Comparison of ENCODE assay signal across 27 cellular contexts in the genomic region with DNA sequence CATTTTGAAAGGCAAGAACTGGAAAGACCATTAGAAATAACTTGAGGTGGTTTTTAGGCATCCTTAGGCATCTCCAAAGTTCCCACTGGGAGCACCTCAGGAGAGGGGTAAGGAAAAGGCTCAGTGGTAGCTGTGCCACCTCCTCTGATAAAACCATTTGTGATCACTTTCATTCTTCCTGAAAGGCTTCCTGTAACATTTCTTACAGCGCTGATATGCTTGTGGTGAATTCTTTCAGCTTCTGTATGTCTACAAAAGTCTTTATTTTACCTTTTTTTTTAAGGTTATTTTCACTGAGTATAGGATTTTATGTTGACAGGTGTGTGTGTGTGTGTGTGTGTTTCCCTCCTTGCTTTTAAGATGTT. TPM values are rescaled to one million over a fixed set of nuclear protein-coding genes. Genes with fewer than 3 reads are reported as not detected.
A peak's percentile ranks its signal among the peaks of the same experiment; 100 is the strongest.
DNase-seq lines count a peak whose midpoint lies in the region; ATAC-seq and TF ChIP-seq lines count a peak whose summit lies in the region.
"Had no signal": no experiment of that assay in that cellular context is flagged by ENCODE, and none has a peak within 500 bp of the region (broad histone marks: within the 10 kb centered on the region; RNA-seq: fewer than 3 reads in every experiment).

No MANE protein-coding gene starts in this region.

- H3K9me3 Mint-ChIP-seq in T-helper 2 cell treated with Interferon-gamma antibody and Interleukin-4, amounts not matched to agents 5 μg/mL and 100 μg/mL, for 36 hours: peaks cover 5% of the 10 kb centered on the region
- no peaks in the 10 kb centered on the region for H3K9me3 Mint-ChIP-seq in CD4-positive, alpha-beta T cell
- H3K9me3 Mint-ChIP-seq in activated CD8-positive, alpha-beta T cell treated with anti-CD3 and anti-CD28 coated beads for 36 hours: peaks cover under 1% of the 10 kb centered on the region
- peaks cover under 1% of the 10 kb centered on the region for H3K9me3 Mint-ChIP-seq in activated CD8-positive, alpha-beta memory T cell treated with anti-CD3 and anti-CD28 coated beads, Interleukin-2, amount 10 ng/mL, durations not matched to agents 7 days and 5 days (ENCODE audit: low read depth)
- H3K9me3 Mint-ChIP-seq: brain had no signal

- no peaks in the 10 kb centered on the region for H3K36me3 ChIP-seq in effector memory CD4-positive, alpha-beta T cell (ENCODE audit: control insufficient read depth, insufficient read depth, low read length)
- H3K36me3 ChIP-seq: adrenal gland, lower lobe of right lung, Peyer's patch, transverse colon had no signal

- no peak overlapping the region for H3K4me3 ChIP-seq in effector memory CD4-positive, alpha-beta T cell (ENCODE audit: insufficient read depth, low read depth, low read length, poor library complexity, severe bottlenecking)
- H3K4me3 ChIP-seq: adrenal gland, lower lobe of right lung, Peyer's patch, transverse colon had no signal

- no peak overlapping the region for H3K27ac ChIP-seq in CD4-positive, alpha-beta T cell (ENCODE audit: low read depth, low read length)
- peak overlapping the region; percentile 3 for H3K27ac ChIP-seq in effector memory CD4-positive, alpha-beta T cell (ENCODE audit: insufficient read depth, low read length, poor library complexity, severe bottlenecking)
- H3K27ac ChIP-seq: adrenal gland, epithelial cell of prostate, lower lobe of right lung, Peyer's patch, transverse colon had no signal

- no peaks in the 10 kb centered on the region for H3K27me3 ChIP-seq in CD4-positive, alpha-beta T cell (ENCODE audit: control insufficient read depth, insufficient read depth, low read length)
- H3K27me3 ChIP-seq in effector memory CD4-positive, alpha-beta T cell (replicated peaks; ENCODE audit: control insufficient read depth, insufficient read depth, low read length, poor library complexity, severe bottlenecking): no peaks in the 10 kb centered on the region
- H3K27me3 ChIP-seq: adrenal gland, Peyer's patch, transverse colon had no signal

- no peaks in the 10 kb centered on the region for H3K9me3 ChIP-seq in CD4-positive, alpha-beta T cell (ENCODE audit: control insufficient read depth, low read length)
- no peaks in the 10 kb centered on the region for H3K9me3 ChIP-seq in effector memory CD4-positive, alpha-beta T cell (ENCODE audit: control insufficient read depth, low read length)
- H3K9me3 ChIP-seq: adrenal gland, lower lobe of right lung, Peyer's patch, transverse colon had no signal

- peaks cover 54% of the 10 kb centered on the region for H3K4me1 Mint-ChIP-seq in T-helper 2 cell treated with Interferon-gamma antibody and Interleukin-4, amounts not matched to agents 5 μg/mL and 100 μg/mL, for 36 hours (ENCODE audit: low read depth)
- peaks cover 71% of the 10 kb centered on the region for H3K4me1 Mint-ChIP-seq in CD4-positive, alpha-beta T cell (ENCODE audit: low read depth)
- peaks cover 83% of the 10 kb centered on the region for H3K4me1 Mint-ChIP-seq in activated CD8-positive, alpha-beta T cell treated with anti-CD3 and anti-CD28 coated beads for 36 hours (ENCODE audit: low read depth)
- peaks cover 50% of the 10 kb centered on the region for H3K4me1 Mint-ChIP-seq in activated CD8-positive, alpha-beta memory T cell treated with anti-CD3 and anti-CD28 coated beads, Interleukin-2, amount 10 ng/mL, durations not matched to agents 7 days and 5 days
- H3K4me1 Mint-ChIP-seq: brain had no signal

- intact Hi-C loops in CD4-positive, alpha-beta T cell (cut with DNase I, micrococcal nuclease): no loop called here
- intact Hi-C loops in activated CD8-positive, alpha-beta T cell treated with anti-CD3 and anti-CD28 coated beads for 36 hours (cut with micrococcal nuclease): no loop called here

- H3K27ac Mint-ChIP-seq in T-helper 2 cell treated with Interferon-gamma antibody and Interleukin-4, amounts not matched to agents 5 μg/mL and 100 μg/mL, for 36 hours: peak overlapping the region; percentile 4
- H3K27ac Mint-ChIP-seq in CD4-positive, alpha-beta T cell: peak overlapping the region; percentile 80
- H3K27ac Mint-ChIP-seq in activated CD8-positive, alpha-beta T cell treated with anti-CD3 and anti-CD28 coated beads for 36 hours: peak overlapping the region; percentile 92
- H3K27ac Mint-ChIP-seq in activated CD8-positive, alpha-beta memory T cell treated with anti-CD3 and anti-CD28 coated beads, Interleukin-2, amount 10 ng/mL, durations not matched to agents 7 days and 5 days: no peak overlapping the region
- H3K27ac Mint-ChIP-seq: brain had no signal

- peaks cover 2% of the 10 kb centered on the region for H3K36me3 Mint-ChIP-seq in T-helper 2 cell treated with Interferon-gamma antibody and Interleukin-4, amounts not matched to agents 5 μg/mL and 100 μg/mL, for 36 hours (ENCODE audit: low read depth)
- H3K36me3 Mint-ChIP-seq in CD4-positive, alpha-beta T cell (ENCODE audit: low read depth): no peaks in the 10 kb centered on the region
- peaks cover 13% of the 10 kb centered on the region for H3K36me3 Mint-ChIP-seq in activated CD8-positive, alpha-beta T cell treated with anti-CD3 and anti-CD28 coated beads for 36 hours (ENCODE audit: low read depth)
- peaks cover 5% of the 10 kb centered on the region for H3K36me3 Mint-ChIP-seq in activated CD8-positive, alpha-beta memory T cell treated with anti-CD3 and anti-CD28 coated beads, Interleukin-2, amount 10 ng/mL, durations not matched to agents 7 days and 5 days
- H3K36me3 Mint-ChIP-seq: brain had no signal

- peak overlapping the region; percentile 59 for H3K4me3 Mint-ChIP-seq in T-helper 2 cell treated with Interferon-gamma antibody and Interleukin-4, amounts not matched to agents 5 μg/mL and 100 μg/mL, for 36 hours
- H3K4me3 Mint-ChIP-seq in CD4-positive, alpha-beta T cell: peak overlapping the region; percentile 32
- H3K4me3 Mint-ChIP-seq in activated CD8-positive, alpha-beta T cell treated with anti-CD3 and anti-CD28 coated beads for 36 hours: peak overlapping the region; percentile 29
- H3K4me3 Mint-ChIP-seq in activated CD8-positive, alpha-beta memory T cell treated with anti-CD3 and anti-CD28 coated beads, Interleukin-2, amount 10 ng/mL, durations not matched to agents 7 days and 5 days: no peak overlapping the region
- H3K4me3 Mint-ChIP-seq: brain had no signal

- ATAC-seq in CD4-positive, alpha-beta T cell (ENCODE audit: poor library complexity): no peak
- no peak for ATAC-seq in activated CD8-positive, alpha-beta T cell treated with anti-CD3 and anti-CD28 coated beads for 36 hours
- no peak for ATAC-seq in activated CD8-positive, alpha-beta memory T cell treated with anti-CD3 and anti-CD28 coated beads, Interleukin-2, amount 10 ng/mL, durations not matched to agents 7 days and 5 days
- no peak for ATAC-seq in HG03039 (IDR thresholded peaks at IDR 0.05; ENCODE audit: unreplicated experiment)
- ATAC-seq: lower lobe of right lung, sciatic nerve had no signal

- H3K27me3 Mint-ChIP-seq in T-helper 2 cell treated with Interferon-gamma antibody and Interleukin-4, amounts not matched to agents 5 μg/mL and 100 μg/mL, for 36 hours (ENCODE audit: low read depth): no peaks in the 10 kb centered on the region
- H3K27me3 Mint-ChIP-seq in CD4-positive, alpha-beta T cell: no peaks in the 10 kb centered on the region
- H3K27me3 Mint-ChIP-seq in activated CD8-positive, alpha-beta T cell treated with anti-CD3 and anti-CD28 coated beads for 36 hours: no peaks in the 10 kb centered on the region
- no peaks in the 10 kb centered on the region for H3K27me3 Mint-ChIP-seq in activated CD8-positive, alpha-beta memory T cell treated with anti-CD3 and anti-CD28 coated beads, Interleukin-2, amount 10 ng/mL, durations not matched to agents 7 days and 5 days

- CTCF ChIA-PET in CD4-positive, alpha-beta T cell (lab: Charles Lee): interaction anchor here (0.7 to 0.8 kb wide), 2 partner anchors 61 to 89 kb away, joined by 3 to 4 read pairs; no protein-coding TSS in a partner anchor
- CTCF ChIA-PET in activated CD8-positive, alpha-beta T cell treated with anti-CD3 and anti-CD28 coated beads for 36 hours (lab: Charles Lee): interaction anchor here (0.7 to 1.3 kb wide), 6 partner anchors 11 to 154 kb away, joined by 3 to 4 read pairs (median 3); no protein-coding TSS in a partner anchor
- CTCF ChIA-PET in activated CD8-positive, alpha-beta memory T cell treated with anti-CD3 and anti-CD28 coated beads, Interleukin-2, amount 10 ng/mL, durations not matched to agents 7 days and 5 days (lab: Charles Lee): interaction anchor here (1.2 to 3.2 kb wide), 2 partner anchors 13 to 26 kb away, joined by 3 to 10 read pairs; no protein-coding TSS in a partner anchor

- no peak for TF ChIP-seq CTCF in CD4-positive, alpha-beta T cell (IDR thresholded peaks at IDR 0.05)
- TF ChIP-seq CTCF in activated CD8-positive, alpha-beta T cell treated with anti-CD3 and anti-CD28 coated beads for 36 hours (IDR thresholded peaks at IDR 0.05): no peak

- H3K4me1 ChIP-seq in effector memory CD4-positive, alpha-beta T cell (ENCODE audit: control insufficient read depth, insufficient read depth, low read length, poor library complexity, severe bottlenecking): peaks cover 7% of the 10 kb centered on the region
- H3K4me1 ChIP-seq: adrenal gland, lower lobe of right lung, Peyer's patch had no signal

- POLR2A ChIA-PET in CD4-positive, alpha-beta T cell (lab: Charles Lee): interaction anchor here (0.6 to 1.1 kb wide), 2 partner anchors 27 to 163 kb away, joined by 4 read pairs; no protein-coding TSS in a partner anchor
- POLR2A ChIA-PET in activated CD8-positive, alpha-beta T cell treated with anti-CD3 and anti-CD28 coated beads for 36 hours (lab: Charles Lee): interaction anchor here (0.7 to 2.3 kb wide), 5 partner anchors 10 to 24 kb away, joined by 3 to 8 read pairs (median 5); no protein-coding TSS in a partner anchor

- no peak for DNase-seq in T-helper 2 cell treated with Interferon-gamma antibody and Interleukin-4, amounts not matched to agents 5 μg/mL and 100 μg/mL, for 36 hours (ENCODE audit: low spot score)
- DNase-seq in T-helper 2 cell: no peak
- DNase-seq in CD4-positive, alpha-beta T cell: no peak
- DNase-seq in activated CD8-positive, alpha-beta T cell treated with anti-CD3 and anti-CD28 coated beads for 36 hours: no peak
- no peak for DNase-seq in effector memory CD4-positive, alpha-beta T cell
- no peak for DNase-seq in SKM-1 treated with dmso at 0.1 percent for 144 hours (lab: John Stamatoyannopoulos, UW; ENCODE audit: unreplicated experiment)
- no peak for DNase-seq in activated CD8-positive, alpha-beta memory T cell treated with anti-CD3 and anti-CD28 coated beads, Interleukin-2, amount 10 ng/mL, durations not matched to agents 7 days and 5 days
- DNase-seq: 8988T; activated CD4-positive, alpha-beta T cell treated with anti-CD3 and anti-CD28 coated beads, Interleukin-2, amount 50 U/mL, for 4 hours; adrenal gland; GF-D8; glutamatergic neuron; GOT3; Karpas-422; kidney; lower lobe of right lung; MV-4-11; NCI-H146; NCI-H524; NK-92 treated with Interleukin-12 subunit alpha and Interleukin-12 subunit beta, amount 100 ng/mL, for 24 hours; Peyer's patch; SIG-M5; transverse colon had no signal

RNA-seq across cellular contexts. Expression of a gene that starts 54.8 kb away (rescaled TPM):
- not detected for total RNA-seq in CD4-positive, alpha-beta T cell
- total RNA-seq in activated CD8-positive, alpha-beta T cell treated with anti-CD3 and anti-CD28 coated beads for 36 hours: under 1 TPM; 0.16 to 0.40 TPM
- not detected for total RNA-seq in activated CD8-positive, alpha-beta memory T cell treated with anti-CD3 and anti-CD28 coated beads, Interleukin-2, amount 10 ng/mL, durations not matched to agents 7 days and 5 days
